Comparison of ENCODE assay signal across 12 cellular contexts in the genomic region with DNA sequence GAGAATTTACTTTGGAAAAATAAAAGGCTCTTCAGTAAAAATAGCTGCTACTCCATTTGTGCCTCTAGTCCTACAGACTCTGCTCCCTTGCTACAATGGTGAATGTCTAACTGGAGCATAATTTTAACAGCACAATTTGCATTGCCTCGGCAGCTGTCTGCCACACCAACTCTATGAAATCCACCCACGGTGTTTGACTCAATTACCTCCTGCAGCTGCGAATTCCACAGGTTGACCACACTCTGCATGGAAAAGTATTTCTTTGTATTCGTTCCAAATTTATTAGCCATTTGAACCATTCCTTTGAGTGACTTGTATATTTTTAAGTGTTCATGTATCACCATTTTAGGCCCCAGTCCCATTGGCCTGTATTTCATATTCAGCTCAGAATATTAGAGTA.
"Had no signal": no experiment of that assay in that cellular context is flagged by ENCODE, and none has a peak within 500 bp of the region (broad histone marks: within the 10 kb centered on the region; RNA-seq: fewer than 3 reads in every experiment).

No MANE protein-coding gene starts in this region.

- ATAC-seq: gastrocnemius medialis, heart left ventricle, T-cell had no signal

- DNase-seq: activated B cell treated with CpG ODN at 0.5 μM for 24 hours; activated CD4-positive, alpha-beta memory T cell treated with anti-CD3 and anti-CD28 coated beads for 36 hours; activated CD4-positive, alpha-beta T cell treated with anti-CD3 and anti-CD28 coated beads for 4 hours; activated T-cell treated with anti-CD3 and anti-CD28 coated beads for 4 hours; central memory CD4-positive, alpha-beta T cell; gastrocnemius medialis; heart left ventricle; left ventricle myocardium inferior; mesendoderm; T-cell; T-helper 9 cell; transverse colon had no signal
